In genomic region chr13:50574731-50575130, GRCh38 we compare ENCODE assay signal across 18 cellular contexts.
DNase-seq lines count a peak whose midpoint lies in the region; TF ChIP-seq lines count a peak whose summit lies in the region.
"Had no signal": no experiment of that assay in that cellular context is flagged by ENCODE, and none has a peak within 500 bp of the region (broad histone marks: within the 10 kb centered on the region; RNA-seq: fewer than 3 reads in every experiment).

No MANE protein-coding gene starts in this region.

- TF ChIP-seq CTCF in astrocyte of the spinal cord (IDR thresholded peaks at IDR 0.05; ENCODE audit: low read depth, low read length), result no peak

- in situ Hi-C loops in astrocyte of the spinal cord (cut with HindIII; ENCODE audit: low sequenced_read_pairs), result no loop called here

- DNase-seq in A172 (ENCODE audit: low spot score) (peak; percentile 52), EL (peak; percentile 51), astrocyte of the spinal cord (ENCODE audit: low read depth, low spot score) (peak; percentile 88), left kidney (ENCODE audit: low read depth, low spot score) (peak; percentile 67), GOT3 (lab: John Stamatoyannopoulos, UW) (no peak), NCI-H2029 treated with DMSO at 0.1 percent for 48 hours (lab: John Stamatoyannopoulos, UW) (no peak), NAMALWA (ENCODE audit: low spot score) (no peak), DMS53 (lab: John Stamatoyannopoulos, UW) (no peak)
- DNase-seq: activated gamma-delta T cell treated with Interleukin-2 at 50 U/mL for 16 hours; body of pancreas; Calu3; left cardiac atrium; NCI-H1694; NCI-H510A; SIG-M5; stimulated activated CD4-positive, alpha-beta T cell treated with anti-CD3 and anti-CD28 coated beads, Interleukin-12 subunit alpha, Interleukin-12 subunit beta, amount 100 ng/mL, for 4 hours; stimulated activated naive CD4-positive, alpha-beta T cell treated with Interleukin-2 at 50 U/mL for 16 hours; uterus had no signal

- H3K4me3 ChIP-seq in astrocyte of the spinal cord (ENCODE audit: low read depth, low read length), result no peak overlapping the region
- H3K4me3 ChIP-seq: body of pancreas, uterus had no signal

Comparison
In these comparisons a context has a peak if more than half of its experiments do, and no peak if none do; other contexts are left out.
1. DNase-seq: peak in A172 (single experiment), EL (single experiment), astrocyte of the spinal cord (single experiment) and left kidney (single experiment); none in GOT3 (single experiment), NCI-H2029 treated with DMSO at 0.1 percent for 48 hours (single experiment), NAMALWA (single experiment) and DMS53 (single experiment).